Comparison of ENCODE assay signal across 1 cellular context in genomic region chr17:50148226-50149098, GRCh38.
TF ChIP-seq lines count a peak whose summit lies in the region.

No MANE protein-coding gene starts in this region.

TF ChIP-seq in K562, 482 proteins besides CTCF, POLR2A, EP300 and RAD21 (continued from another document):
- TF ChIP-seq, protein P1, sequence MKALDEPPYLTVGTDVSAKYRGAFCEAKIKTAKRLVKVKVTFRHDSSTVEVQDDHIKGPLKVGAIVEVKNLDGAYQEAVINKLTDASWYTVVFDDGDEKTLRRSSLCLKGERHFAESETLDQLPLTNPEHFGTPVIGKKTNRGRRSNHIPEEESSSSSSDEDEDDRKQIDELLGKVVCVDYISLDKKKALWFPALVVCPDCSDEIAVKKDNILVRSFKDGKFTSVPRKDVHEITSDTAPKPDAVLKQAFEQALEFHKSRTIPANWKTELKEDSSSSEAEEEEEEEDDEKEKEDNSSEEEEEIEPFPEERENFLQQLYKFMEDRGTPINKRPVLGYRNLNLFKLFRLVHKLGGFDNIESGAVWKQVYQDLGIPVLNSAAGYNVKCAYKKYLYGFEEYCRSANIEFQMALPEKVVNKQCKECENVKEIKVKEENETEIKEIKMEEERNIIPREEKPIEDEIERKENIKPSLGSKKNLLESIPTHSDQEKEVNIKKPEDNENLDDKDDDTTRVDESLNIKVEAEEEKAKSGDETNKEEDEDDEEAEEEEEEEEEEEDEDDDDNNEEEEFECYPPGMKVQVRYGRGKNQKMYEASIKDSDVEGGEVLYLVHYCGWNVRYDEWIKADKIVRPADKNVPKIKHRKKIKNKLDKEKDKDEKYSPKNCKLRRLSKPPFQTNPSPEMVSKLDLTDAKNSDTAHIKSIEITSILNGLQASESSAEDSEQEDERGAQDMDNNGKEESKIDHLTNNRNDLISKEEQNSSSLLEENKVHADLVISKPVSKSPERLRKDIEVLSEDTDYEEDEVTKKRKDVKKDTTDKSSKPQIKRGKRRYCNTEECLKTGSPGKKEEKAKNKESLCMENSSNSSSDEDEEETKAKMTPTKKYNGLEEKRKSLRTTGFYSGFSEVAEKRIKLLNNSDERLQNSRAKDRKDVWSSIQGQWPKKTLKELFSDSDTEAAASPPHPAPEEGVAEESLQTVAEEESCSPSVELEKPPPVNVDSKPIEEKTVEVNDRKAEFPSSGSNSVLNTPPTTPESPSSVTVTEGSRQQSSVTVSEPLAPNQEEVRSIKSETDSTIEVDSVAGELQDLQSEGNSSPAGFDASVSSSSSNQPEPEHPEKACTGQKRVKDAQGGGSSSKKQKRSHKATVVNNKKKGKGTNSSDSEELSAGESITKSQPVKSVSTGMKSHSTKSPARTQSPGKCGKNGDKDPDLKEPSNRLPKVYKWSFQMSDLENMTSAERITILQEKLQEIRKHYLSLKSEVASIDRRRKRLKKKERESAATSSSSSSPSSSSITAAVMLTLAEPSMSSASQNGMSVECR (CRISPR knock-in tag; IDR thresholded peaks at IDR 0.05), result peak; percentile 47; the same call in 1 of the 2 replicates
- TF ChIP-seq HMG20B (CRISPR knock-in tag; IDR thresholded peaks at IDR 0.05) (no peak), MTF1 (CRISPR knock-in tag; IDR thresholded peaks at IDR 0.05; ENCODE audit: borderline replicate concordance) (no peak), BCL6 (CRISPR knock-in tag; IDR thresholded peaks at IDR 0.05) (no peak), ZBTB12 (CRISPR knock-in tag; IDR thresholded peaks at IDR 0.05) (no peak), ZNF175 (CRISPR knock-in tag; IDR thresholded peaks at IDR 0.05; ENCODE audit: low read depth) (no peak), USF1 (CRISPR knock-in tag; IDR thresholded peaks at IDR 0.05) (peak; percentile 79), PRDM10 (IDR thresholded peaks at IDR 0.05; ENCODE audit: partially characterized antibody) (peak; percentile 7)
- TF ChIP-seq, protein P2, sequence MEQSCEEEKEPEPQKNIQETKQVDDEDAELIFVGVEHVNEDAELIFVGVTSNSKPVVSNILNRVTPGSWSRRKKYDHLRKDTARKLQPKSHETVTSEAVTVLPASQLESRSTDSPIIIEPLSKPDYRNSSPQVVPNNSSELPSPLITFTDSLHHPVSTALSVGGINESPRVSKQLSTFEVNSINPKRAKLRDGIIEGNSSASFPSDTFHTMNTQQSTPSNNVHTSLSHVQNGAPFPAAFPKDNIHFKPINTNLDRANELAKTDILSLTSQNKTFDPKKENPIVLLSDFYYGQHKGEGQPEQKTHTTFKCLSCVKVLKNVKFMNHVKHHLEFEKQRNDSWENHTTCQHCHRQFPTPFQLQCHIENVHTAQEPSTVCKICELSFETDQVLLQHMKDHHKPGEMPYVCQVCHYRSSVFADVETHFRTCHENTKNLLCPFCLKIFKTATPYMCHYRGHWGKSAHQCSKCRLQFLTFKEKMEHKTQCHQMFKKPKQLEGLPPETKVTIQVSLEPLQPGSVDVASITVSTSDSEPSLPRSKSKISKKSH (CRISPR knock-in tag; IDR thresholded peaks at IDR 0.05), result no peak
